ENCODE assay signal across 15 cellular contexts in genomic region chr14:91390165-91390778, GRCh38. TPM values are rescaled to one million over a fixed set of nuclear protein-coding genes. Genes with fewer than 3 reads are reported as not detected.
DNase-seq lines count a peak whose midpoint lies in the region; ATAC-seq and TF ChIP-seq lines count a peak whose summit lies in the region.
"Had no signal": no experiment of that assay in that cellular context is flagged by ENCODE, and none has a peak within 500 bp of the region (broad histone marks: within the 10 kb centered on the region; RNA-seq: fewer than 3 reads in every experiment).

No MANE protein-coding gene starts in this region.

- peaks cover 75 to 100% (median 96%) of the 10 kb centered on the region in 10 experiments for H3K4me1 ChIP-seq in BLaER1 treated with 17β-estradiol and CSF1 and Interleukin-3, amounts not matched to agents 10 nM and 100 nM
- peaks cover 23% of the 10 kb centered on the region for H3K4me1 ChIP-seq in H9 (ENCODE audit: insufficient read depth, low read length)
- H3K4me1 ChIP-seq in SK-N-SH (ENCODE audit: control insufficient read depth in 1 of 2, insufficient read depth in 2 of 2, low read depth in 1 of 2, low read length in 1 of 2): peaks cover 0 to 13% of the 10 kb centered on the region in 2 experiments; a peak in 1 of 4 replicates
- H3K4me1 ChIP-seq: breast epithelium had no signal

- H3K9me3 ChIP-seq in BLaER1 treated with 17β-estradiol and CSF1 and Interleukin-3, amounts not matched to agents 10 nM and 100 nM (replicated peaks in 1 of 11): no peaks in the 10 kb centered on the region
- no peaks in the 10 kb centered on the region for H3K9me3 ChIP-seq in T-helper 17 cell (ENCODE audit: control insufficient read depth, low read length, poor library complexity, severe bottlenecking)
- no peaks in the 10 kb centered on the region for H3K9me3 ChIP-seq in H9 (ENCODE audit: control insufficient read depth, low read depth, low read length)
- H3K9me3 ChIP-seq in SK-N-SH: no peaks in the 10 kb centered on the region
- H3K9me3 ChIP-seq: breast epithelium, Peyer's patch had no signal

- H3K79me2 ChIP-seq in H9 (ENCODE audit: insufficient read depth, low read length) (peaks cover 25% of the 10 kb centered on the region; the same call in 1 of the 2 replicates), SK-N-SH (ENCODE audit: insufficient read depth) (no peaks in the 10 kb centered on the region)

- no peaks in the 10 kb centered on the region for H3K9me2 ChIP-seq in SK-N-SH

- peaks cover 23% of the 10 kb centered on the region for H3K9me3 Mint-ChIP-seq in glutamatergic neuron (ENCODE audit: unreplicated experiment)
- H3K9me3 Mint-ChIP-seq in H9: no peaks in the 10 kb centered on the region; a peak in 3 of 5 replicates

- no peaks in the 10 kb centered on the region for H3K23me2 ChIP-seq in H9 (ENCODE audit: insufficient read length, low read depth, low read length, poor library complexity, severe bottlenecking)

- no peak overlapping the region for H3K14ac ChIP-seq in H9 (ENCODE audit: insufficient read depth, low read length)

- H3K27me3 Mint-ChIP-seq in T-helper 17 cell (no peaks in the 10 kb centered on the region), glutamatergic neuron (ENCODE audit: unreplicated experiment) (peaks cover 23% of the 10 kb centered on the region), H9 (ENCODE audit: low read depth) (no peaks in the 10 kb centered on the region)

- 0 out of 22 replicates have a peak, but pooled peaks cover 0 to 8% (median 0%) of the 10 kb centered on the region in 11 experiments for H3K36me3 ChIP-seq in BLaER1 treated with 17β-estradiol and CSF1 and Interleukin-3, amounts not matched to agents 10 nM and 100 nM
- H3K36me3 ChIP-seq in SK-N-SH (replicated peaks in 1 of 2; ENCODE audit: control insufficient read depth in 1 of 2, insufficient read depth in 2 of 2, low read length in 1 of 2): no peaks in the 10 kb centered on the region
- H3K36me3 ChIP-seq: breast epithelium, Peyer's patch had no signal

- ATAC-seq in T-helper 17 cell (peak; percentile 60), HG02938 (IDR thresholded peaks at IDR 0.05; ENCODE audit: unreplicated experiment) (no peak), GM18867 (IDR thresholded peaks at IDR 0.05; ENCODE audit: unreplicated experiment) (no peak)
- ATAC-seq: K562 had no signal

- no peak overlapping the region for H3K23ac ChIP-seq in H9 (ENCODE audit: insufficient read length, low read depth, low read length)

- no peak overlapping the region for H2AK5ac ChIP-seq in H9 (ENCODE audit: insufficient read length, low read length)

- peaks cover 0 to 11% (median 0%) of the 10 kb centered on the region in 11 experiments; a peak in 1 of 22 replicates for H3K27me3 ChIP-seq in BLaER1 treated with 17β-estradiol and CSF1 and Interleukin-3, amounts not matched to agents 10 nM and 100 nM
- H3K27me3 ChIP-seq in H9 (ENCODE audit: insufficient read depth, low read length) (no peaks in the 10 kb centered on the region), SK-N-SH (ENCODE audit: insufficient read depth) (0 out of 2 replicates have a peak, but pooled peaks cover 8% of the 10 kb centered on the region)
- H3K27me3 ChIP-seq: breast epithelium, Peyer's patch had no signal

- H3K4me1 Mint-ChIP-seq in T-helper 17 cell: peaks cover 56% of the 10 kb centered on the region
- H3K4me1 Mint-ChIP-seq in glutamatergic neuron (ENCODE audit: low read depth, unreplicated experiment): peaks cover 49% of the 10 kb centered on the region
- H3K4me1 Mint-ChIP-seq in H9: peaks cover 60 to 66% of the 10 kb centered on the region in 2 experiments

- H4K91ac ChIP-seq in H9 (ENCODE audit: insufficient read length, low read depth, low read length): no peak overlapping the region

- H3F3A ChIP-seq in SK-N-SH (replicated peaks; ENCODE audit: insufficient read depth): no peaks in the 10 kb centered on the region

- TF ChIP-seq RAD21 in SK-N-SH (IDR thresholded peaks at IDR 0.05; ENCODE audit: low read length): no peak

- no peak overlapping the region for H4K5ac ChIP-seq in H9 (ENCODE audit: insufficient read length, low read depth, low read length)

- no peak overlapping the region for H2BK12ac ChIP-seq in H9 (ENCODE audit: insufficient read length, low read depth, low read length)

- H3K9ac ChIP-seq in BLaER1 treated with 17β-estradiol and CSF1 and Interleukin-3, amounts not matched to agents 10 nM and 100 nM: no peak overlapping the region
- H3K9ac ChIP-seq in H9 (ENCODE audit: extremely low read depth, insufficient read length, low read length): no peak overlapping the region
- H3K9ac ChIP-seq in SK-N-SH: no peak overlapping the region

- WGBS in H9 (ENCODE audit: extremely low coverage, insufficient read length, low lambda C conversion rate): no CpG with 5 or more reads among the region's 12 CpGs
- WGBS in SK-N-SH (ENCODE audit: low lambda C conversion rate): 70% methylated on average over 12 of the region's 12 CpGs

- H3K56ac ChIP-seq in H9 (ENCODE audit: insufficient read length, low read depth, low read length): no peak overlapping the region

- CTCF ChIA-PET in SK-N-SH (lab: Yijun Ruan, JAX): no interaction called here

- no peak overlapping the region for H2BK20ac ChIP-seq in H9 (ENCODE audit: low read depth, low read length, poor library complexity, severe bottlenecking)

- H3T11ph ChIP-seq in H9 (ENCODE audit: low read length): no peak overlapping the region

- peaks cover 39 to 100% (median 97%) of the 10 kb centered on the region in 11 experiments; a peak in 21 of 22 replicates for H4K20me1 ChIP-seq in BLaER1 treated with 17β-estradiol and CSF1 and Interleukin-3, amounts not matched to agents 10 nM and 100 nM
- H4K20me1 ChIP-seq in H9 (ENCODE audit: control insufficient read depth, insufficient read depth, insufficient read length) (no peaks in the 10 kb centered on the region), SK-N-SH (ENCODE audit: insufficient read depth) (no peaks in the 10 kb centered on the region)

- peak overlapping the region in 5 of 11 experiments; percentile 3 to 39 (median 20); a peak in 5 of 22 replicates for H3K27ac ChIP-seq in BLaER1 treated with 17β-estradiol and CSF1 and Interleukin-3, amounts not matched to agents 10 nM and 100 nM
- H3K27ac ChIP-seq in H9 (ENCODE audit: insufficient read length, low read depth, low read length) (no peak overlapping the region), SK-N-SH (ENCODE audit: low read depth in 2 of 2, low read length in 1 of 2) (no peak overlapping the region)
- H3K27ac ChIP-seq: breast epithelium had no signal

- peaks cover 18% of the 10 kb centered on the region for H3K79me1 ChIP-seq in H9 (ENCODE audit: insufficient read depth, low read depth, low read length, poor library complexity, severe bottlenecking)

- TF ChIP-seq CTCF in glutamatergic neuron (IDR thresholded peaks at IDR 0.05; ENCODE audit: partially characterized antibody, unreplicated experiment) (no peak), H9 (conservative IDR thresholded peaks at IDR 0.05) (no peak), SK-N-SH (IDR thresholded peaks at IDR 0.05) (no peak)

- peaks cover 2% of the 10 kb centered on the region for H3K36me3 Mint-ChIP-seq in T-helper 17 cell (ENCODE audit: low read depth)
- no peaks in the 10 kb centered on the region for H3K36me3 Mint-ChIP-seq in glutamatergic neuron (ENCODE audit: unreplicated experiment)
- H3K36me3 Mint-ChIP-seq in H9 (ENCODE audit: insufficient read depth in 1 of 3, low read depth in 3 of 3): peaks cover 0 to 3% (median 3%) of the 10 kb centered on the region in 3 experiments; a peak in 5 of 7 replicates

- peak overlapping the region; percentile 69 for H3K4me3 Mint-ChIP-seq in T-helper 17 cell
- peak overlapping the region; percentile 39 for H3K4me3 Mint-ChIP-seq in glutamatergic neuron (ENCODE audit: unreplicated experiment)
- no peak overlapping the region for H3K4me3 Mint-ChIP-seq in H9

- no peak overlapping the region for H3K4ac ChIP-seq in H9 (ENCODE audit: low read depth, low read length)

- DNase-seq in G401 (ENCODE audit: low spot score) (peak; percentile 48), T-helper 17 cell (no peak), glutamatergic neuron (no peak), H9 (no peak), SK-N-SH (no peak)
- DNase-seq: activated CD8-positive, alpha-beta memory T cell treated with anti-CD3 and anti-CD28 coated beads, Interleukin-2, amount 50 U/mL, for 48 hours; NCI-H2029; Peyer's patch; right cardiac atrium; stimulated activated CD4-positive, alpha-beta T cell treated with anti-CD3 and anti-CD28 coated beads, Interleukin-4, amount 100 ng/mL, for 4 hours had no signal

- H2BK5ac ChIP-seq in H9 (ENCODE audit: insufficient read length, low read length): no peak overlapping the region

- no peak overlapping the region for H2BK120ac ChIP-seq in H9 (ENCODE audit: low read depth, low read length, poor library complexity, severe bottlenecking)

- H3K27ac Mint-ChIP-seq in T-helper 17 cell (peak overlapping the region; percentile 95), glutamatergic neuron (ENCODE audit: unreplicated experiment) (no peak overlapping the region), H9 (peak overlapping the region in 1 of 3 experiments; percentile 53; a peak in 1 of 7 replicates)

- H3K18ac ChIP-seq in H9 (ENCODE audit: insufficient read length, low read depth, low read length): no peak overlapping the region

- POLR2A ChIA-PET in SK-N-SH (lab: Yijun Ruan, JAX): no interaction called here

- H3K4me3 ChIP-seq in BLaER1 treated with 17β-estradiol and CSF1 and Interleukin-3, amounts not matched to agents 10 nM and 100 nM: no peak overlapping the region
- no peak overlapping the region for H3K4me3 ChIP-seq in SK-N-SH (ENCODE audit: low read depth in 2 of 2, low read length in 1 of 2)
- H3K4me3 ChIP-seq: breast epithelium, K562, Peyer's patch had no signal

- no peak overlapping the region for H4K8ac ChIP-seq in H9 (replicated peaks; ENCODE audit: insufficient read length, low read depth, low read length)

- in situ Hi-C loops in G401 (cut with HindIII; ENCODE audit: low sequenced_read_pairs): no loop called here

- H2BK15ac ChIP-seq in H9 (ENCODE audit: low read depth, low read length): no peak overlapping the region

- H2AFZ ChIP-seq in H9 (ENCODE audit: low read length): no peak overlapping the region
- no peak overlapping the region for H2AFZ ChIP-seq in SK-N-SH (ENCODE audit: low read depth)

- no peak for TF ChIP-seq EP300 in SK-N-SH (IDR thresholded peaks at IDR 0.05; ENCODE audit: borderline replicate concordance in 1 of 2, low read depth in 1 of 2, low read length in 1 of 2)

- peak overlapping the region; percentile 43 to 96 (median 91); a peak in 20 of 22 replicates for H3K4me2 ChIP-seq in BLaER1 treated with 17β-estradiol and CSF1 and Interleukin-3, amounts not matched to agents 10 nM and 100 nM
- no peak overlapping the region for H3K4me2 ChIP-seq in H9 (ENCODE audit: insufficient read depth, insufficient read length, low read length)
- no peak overlapping the region for H3K4me2 ChIP-seq in SK-N-SH

TF ChIP-seq in SK-N-SH, 30 proteins besides CTCF, POLR2A, EP300 and RAD21 (continues in another document):
- no peak for TF ChIP-seq NRF1 (IDR thresholded peaks at IDR 0.05; ENCODE audit: low read depth, low read length)

RNA-seq across cellular contexts. Expression of gene CCDC88C, which starts 27.3 kb away (rescaled TPM):
- 14.0 and 16.9 TPM in 2 replicates for total RNA-seq in G401 (2014; rRNA removed; shearing (Covaris generic))
- total RNA-seq in T-helper 17 cell: 100 to 1,000 TPM; 333 to 339 TPM
- 68.0 TPM for total RNA-seq in glutamatergic neuron (ENCODE audit: unreplicated experiment)
- 46.6 and 52.4 TPM in 2 replicates for total RNA-seq in H9 (2021)
- polyA plus RNA-seq in SK-N-SH (2012; rRNA removed): 0.28 and 0.39 TPM in 2 replicates
- 0.37 and 0.50 TPM in 2 replicates for polyA plus RNA-seq in SK-N-SH (2012; cell fraction: cytosol; rRNA removed)
- polyA plus RNA-seq in SK-N-SH (2012; cell fraction: nucleus; rRNA removed): 0.35 and 0.46 TPM in 2 replicates

Comparison
In these comparisons a context has a peak if more than half of its experiments do, and no peak if none do; other contexts are left out.
1. H3K4me2 ChIP-seq: peak in BLaER1 treated with 17β-estradiol and CSF1 and Interleukin-3, amounts not matched to agents 10 nM and 100 nM (11 of 11); none in H9 (single experiment) and SK-N-SH (single experiment).
2. H3K4me3 Mint-ChIP-seq: peak in T-helper 17 cell (single experiment) and glutamatergic neuron (single experiment); none in H9 (0 of 2).